31 cellular contexts compared by ENCODE assay signal in genomic region chr5:150321784-150322183, GRCh38. TPM values are rescaled to one million over a fixed set of nuclear protein-coding genes. Genes with fewer than 3 reads are reported as not detected.
DNase-seq lines count a peak whose midpoint lies in the region; ATAC-seq, FAIRE-seq and TF ChIP-seq lines count a peak whose summit lies in the region.
"Had no signal": no experiment of that assay in that cellular context is flagged by ENCODE, and none has a peak within 500 bp of the region (broad histone marks: within the 10 kb centered on the region; RNA-seq: fewer than 3 reads in every experiment).

No MANE protein-coding gene starts in this region.

- H3K27me3 ChIP-seq in SJSA1 (replicated peaks): no peaks in the 10 kb centered on the region
- H3K27me3 ChIP-seq: left lung, right lobe of liver, stomach had no signal

- no peak for TF ChIP-seq CTCF in Calu3 (IDR thresholded peaks at IDR 0.05; ENCODE audit: unreplicated experiment)

- ATAC-seq in GM18517 (IDR thresholded peaks at IDR 0.05; ENCODE audit: unreplicated experiment) (no peak), GM21576 (IDR thresholded peaks at IDR 0.05; ENCODE audit: unreplicated experiment) (no peak)
- ATAC-seq: left lung, right lobe of liver had no signal

- H3K9me3 ChIP-seq in SJSA1 (replicated peaks): no peaks in the 10 kb centered on the region
- H3K9me3 ChIP-seq: HAP-1, left lung, right lobe of liver, stomach had no signal

- peaks cover 66% of the 10 kb centered on the region for H3K4me1 ChIP-seq in SJSA1 (replicated peaks)
- H3K4me1 ChIP-seq: left lung, right lobe of liver had no signal

- H3K4me3 ChIP-seq in SJSA1: no peak overlapping the region
- H3K4me3 ChIP-seq: HAP-1, left lung, right lobe of liver, stomach had no signal

- CTCF ChIA-PET in Calu3 (lab: Charles Lee): interaction anchor here (2.2 kb wide), 1 partner anchor 19 kb away, joined by 7 read pairs; the partner anchor contains the start of gene ARSI

- FAIRE-seq in HTR-8/SVneo (lab: Jason Lieb, UNC): no peak
- FAIRE-seq: GM18507 had no signal

- DNase-seq in Calu3 (no peak), SJSA1 (ENCODE audit: low read depth in 1 of 2, low spot score in 2 of 2) (no peak), fibroblast of gingiva (ENCODE audit: low read depth) (peak; percentile 38), kidney tubule cell (ENCODE audit: low spot score) (peak; percentile 22), HTR-8/SVneo (ENCODE audit: insufficient read length, low spot score) (no peak)
- no peak for DNase-seq in stimulated activated CD4-positive, alpha-beta T cell treated with anti-CD3 and anti-CD28 coated beads, Interleukin-4, amount 100 ng/mL, for 4 hours
- DNase-seq: activated CD4-positive, alpha-beta T cell treated with anti-CD3 and anti-CD28 coated beads for 48 hours; activated CD8-positive, alpha-beta memory T cell treated with anti-CD3 and anti-CD28 coated beads for 24 hours; activated naive CD4-positive, alpha-beta T cell treated with anti-CD3 and anti-CD28 coated beads, Interleukin-2, amount 50 U/mL, for 16 hours; activated T-cell treated with anti-CD3 and anti-CD28 coated beads for 4 hours; effector CD4-positive, alpha-beta T cell; erythroblast; left lung; MV-4-11; NCI-H1436 treated with DMSO at 0.1 percent for 48 hours; NCI-H345; right lobe of liver; SIG-M5; stimulated activated CD4-positive, alpha-beta T cell treated with anti-CD3 and anti-CD28 coated beads, Interleukin-12 subunit alpha, Interleukin-12 subunit beta, amount 100 ng/mL, for 4 hours; stimulated activated CD4-positive, alpha-beta T cell treated with anti-CD3 and anti-CD28 coated beads, Interleukin-2, amount 100 ng/mL, for 48 hours; stomach had no signal

- H3K4me1 Mint-ChIP-seq in Calu3 (ENCODE audit: low read depth, unreplicated experiment): peaks cover 55% of the 10 kb centered on the region

- peak overlapping the region; percentile 81 for H3K27ac Mint-ChIP-seq in Calu3 (ENCODE audit: unreplicated experiment)
- H3K27ac Mint-ChIP-seq: activated T-helper 2 cell treated with anti-CD3 and anti-CD28 coated beads, Interferon-gamma antibody, Interleukin-2, Interleukin-4, amounts not matched to agents 10 μg/mL and 5 μg/mL and 100 μg/mL, durations not matched to agents 14 hours and 24 hours and 36 hours had no signal

- peaks cover 3% of the 10 kb centered on the region for H3K9me3 Mint-ChIP-seq in Calu3 (ENCODE audit: low read depth, unreplicated experiment)
- H3K9me3 Mint-ChIP-seq: activated T-helper 2 cell treated with anti-CD3 and anti-CD28 coated beads, Interferon-gamma antibody, Interleukin-2, Interleukin-4, amounts not matched to agents 10 μg/mL and 5 μg/mL and 100 μg/mL, durations not matched to agents 14 hours and 24 hours and 36 hours had no signal

- H3K4me3 Mint-ChIP-seq in Calu3 (ENCODE audit: low read depth, unreplicated experiment): no peak overlapping the region
- H3K4me3 Mint-ChIP-seq: neural crest cell had no signal

- no TSS peak for BruUV-seq in Calu3 (replicated peaks; lab: Mats Ljungman, UMichigan)

- intact Hi-C loops in Calu3 (cut with micrococcal nuclease; ENCODE audit: unreplicated experiment): no loop called here

- no peaks in the 10 kb centered on the region for H3K36me3 ChIP-seq in SJSA1
- H3K36me3 ChIP-seq: HAP-1, left lung, right lobe of liver, stomach had no signal

- peak overlapping the region; percentile 1; the same call in 1 of the 2 replicates for H3K27ac ChIP-seq in SJSA1
- H3K27ac ChIP-seq: left lung, parathyroid adenoma, right lobe of liver, stomach, VCaP had no signal

- no peaks in the 10 kb centered on the region for H3K36me3 Mint-ChIP-seq in Calu3 (ENCODE audit: insufficient read depth, unreplicated experiment)

- H3K27me3 Mint-ChIP-seq in Calu3 (ENCODE audit: unreplicated experiment): no peaks in the 10 kb centered on the region

RNA-seq across cellular contexts. Expression of gene ARSI, which starts 19.1 kb away (rescaled TPM):
- total RNA-seq in Calu3 (2022): 0.71 and 0.93 TPM in 2 replicates
- total RNA-seq in SJSA1 (2014; rRNA removed; shearing (Covaris generic)): 0.21 TPM in 1 of 2 replicates, not detected in the other
- total RNA-seq: activated T-helper 2 cell treated with anti-CD3 and anti-CD28 coated beads, Interferon-gamma antibody, Interleukin-2, Interleukin-4, amounts not matched to agents 10 μg/mL and 5 μg/mL and 100 μg/mL, durations not matched to agents 14 hours and 24 hours and 36 hours had no signal

RNA-seq across cellular contexts. Expression of gene CAMK2A, which starts 32.2 kb away (rescaled TPM):
- total RNA-seq in Calu3 (2022): not detected in 2 replicates
- total RNA-seq in SJSA1 (2014; rRNA removed; shearing (Covaris generic)): not detected in 2 replicates
- total RNA-seq: activated T-helper 2 cell treated with anti-CD3 and anti-CD28 coated beads, Interferon-gamma antibody, Interleukin-2, Interleukin-4, amounts not matched to agents 10 μg/mL and 5 μg/mL and 100 μg/mL, durations not matched to agents 14 hours and 24 hours and 36 hours; glomerular endothelial cell; mesenteric fat pad had no signal

RNA-seq across cellular contexts. Expression of gene TCOF1, which starts 35.7 kb away (rescaled TPM):
- 96.1 and 106 TPM in 2 replicates for total RNA-seq in Calu3 (2022)
- total RNA-seq in SJSA1 (2014; rRNA removed; shearing (Covaris generic)): 58.8 and 67.2 TPM in 2 replicates

Comparison
In these comparisons a context has a peak if more than half of its experiments do, and no peak if none do; other contexts are left out.
1. DNase-seq: peak in fibroblast of gingiva (single experiment) and kidney tubule cell (single experiment); none in Calu3 (single experiment), SJSA1 (0 of 2), stimulated activated CD4-positive, alpha-beta T cell treated with anti-CD3 and anti-CD28 coated beads, Interleukin-4, amount 100 ng/mL, for 4 hours (0 of 2) and HTR-8/SVneo (single experiment).